In the genomic region with DNA sequence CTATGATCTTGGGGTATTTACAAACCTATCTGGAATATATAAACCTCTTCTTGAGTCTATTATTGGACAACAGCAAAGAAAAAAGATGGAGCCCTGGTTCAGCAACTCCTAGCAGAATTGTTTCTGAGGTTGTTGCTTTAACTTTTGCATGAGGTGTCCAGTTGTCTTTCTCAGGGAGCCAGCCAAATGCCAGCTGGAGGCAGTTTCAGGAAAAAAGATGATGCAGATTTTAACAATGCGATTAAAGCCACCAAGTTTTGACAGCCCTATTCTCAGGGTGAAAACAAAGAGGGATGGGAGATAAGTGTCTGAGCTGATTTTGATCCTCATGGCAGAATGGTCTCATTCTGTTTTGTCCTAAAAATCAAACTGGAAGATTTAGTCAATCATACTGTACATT, we compare ENCODE assay signal across 26 cellular contexts.
A peak's percentile ranks its signal among the peaks of the same experiment; 100 is the strongest.
DNase-seq lines count a peak whose midpoint lies in the region; ATAC-seq and TF ChIP-seq lines count a peak whose summit lies in the region.
"Had no signal": no experiment of that assay in that cellular context is flagged by ENCODE, and none has a peak within 500 bp of the region (broad histone marks: within the 10 kb centered on the region; RNA-seq: fewer than 3 reads in every experiment).

No MANE protein-coding gene starts in this region.

- H3K36me3 ChIP-seq in osteoblast (ENCODE audit: insufficient read depth, low read length): no peaks in the 10 kb centered on the region
- H3K36me3 ChIP-seq in aorta (ENCODE audit: control insufficient read depth in 1 of 2, insufficient read depth in 2 of 2, low read length in 1 of 2): no peaks in the 10 kb centered on the region

- WGBS in aorta, 2 donors: 81 to 91% methylated on average over 1 of the region's 1 CpG

- peaks cover 29% of the 10 kb centered on the region for H3K4me1 Mint-ChIP-seq in HFFc6 (ENCODE audit: low read depth)
- H3K4me1 Mint-ChIP-seq: CD4-positive, alpha-beta memory T cell had no signal

- H3K79me2 ChIP-seq in osteoblast (ENCODE audit: insufficient read depth, low read length): no peaks in the 10 kb centered on the region

- no peak for ATAC-seq in aorta (ENCODE audit: low FRiP score)
- ATAC-seq: HepG2 had no signal

- H3K4me1 ChIP-seq in osteoblast (ENCODE audit: insufficient read depth, low read length) (peaks cover 18% of the 10 kb centered on the region), aorta (ENCODE audit: control insufficient read depth in 1 of 2, insufficient read depth in 2 of 2, low read length in 2 of 2) (no peaks in the 10 kb centered on the region)

- H3K27me3 Mint-ChIP-seq in HFFc6 (ENCODE audit: insufficient read depth): no peaks in the 10 kb centered on the region

- peak overlapping the region; percentile 1; the same call in 1 of the 2 replicates for H3K27ac Mint-ChIP-seq in HFFc6
- H3K27ac Mint-ChIP-seq: CD4-positive, alpha-beta memory T cell had no signal

- H3K4me2 ChIP-seq in osteoblast (ENCODE audit: insufficient read depth, low read length): no peak overlapping the region
- H3K4me2 ChIP-seq: PC-9 had no signal

- H3K4me3 ChIP-seq in osteoblast (ENCODE audit: insufficient read depth, low read length): no peak overlapping the region
- no peak overlapping the region for H3K4me3 ChIP-seq in aorta (ENCODE audit: low read length in 2 of 2)
- H3K4me3 ChIP-seq: PC-9 had no signal

- no peak overlapping the region for H3K27ac ChIP-seq in osteoblast (ENCODE audit: low read depth, low read length)
- H3K27ac ChIP-seq in aorta (ENCODE audit: low read depth in 1 of 2, low read length in 2 of 2): no peak overlapping the region
- H3K27ac ChIP-seq: PC-9, RWPE1 had no signal

- H2AFZ ChIP-seq in osteoblast (ENCODE audit: low read length): peak overlapping the region; percentile 38
- H2AFZ ChIP-seq: PC-9 had no signal

- TF ChIP-seq CTCF in HFFc6 (IDR thresholded peaks at IDR 0.05) (no peak), osteoblast (IDR thresholded peaks at IDR 0.05; ENCODE audit: extremely low read depth, low read depth, low read length) (no peak)

- H3K9me3 ChIP-seq in osteoblast (ENCODE audit: low read depth, low read length) (no peaks in the 10 kb centered on the region), aorta (ENCODE audit: control insufficient read depth, low read length) (no peaks in the 10 kb centered on the region)

- DNase-seq in AG20443 (ENCODE audit: low spot score) (peak; percentile 37), HFFc6 (peak; percentile 19), astrocyte of the hippocampus (ENCODE audit: low read depth, low spot score) (peak; percentile 9), osteoblast (ENCODE audit: insufficient read length, low spot score, missing footprints) (peak; percentile 78), aorta (no peak), NCI-H524 treated with DMSO at 0.1 percent for 48 hours (lab: John Stamatoyannopoulos, UW) (no peak), T-helper 2 cell (no peak), DMS153 (lab: John Stamatoyannopoulos, UW) (no peak)
- DNase-seq: C1 segment of cervical spinal cord; CD4-positive, alpha-beta memory T cell; COR-L47; EL; GDM1; Karpas-422; MV-4-11; NCI-H1105; NCI-H1436 treated with DMSO at 0.1 percent for 48 hours; NCI-H1930; NCI-H446; NCI-H526; NCI-H82; NK-92 treated with Interleukin-12 subunit alpha and Interleukin-12 subunit beta, amount 100 ng/mL, for 24 hours; PC-9; SHP77 had no signal

- no peaks in the 10 kb centered on the region for H3K9me3 Mint-ChIP-seq in HFFc6
- H3K9me3 Mint-ChIP-seq: CD4-positive, alpha-beta memory T cell had no signal

- no peaks in the 10 kb centered on the region for H4K20me1 ChIP-seq in osteoblast (ENCODE audit: insufficient read depth, low read length)

- H3K36me3 Mint-ChIP-seq in HFFc6 (ENCODE audit: low read depth): peaks cover 8% of the 10 kb centered on the region; the same call in 1 of the 2 replicates
- H3K36me3 Mint-ChIP-seq: CD4-positive, alpha-beta memory T cell had no signal

- intact Hi-C loops in aorta (cut with DNase I): no loop called here

- no peak overlapping the region for H3K4me3 Mint-ChIP-seq in HFFc6
- H3K4me3 Mint-ChIP-seq: CD4-positive, alpha-beta memory T cell had no signal

- H3K27me3 ChIP-seq in osteoblast (ENCODE audit: insufficient read depth, low read length): no peaks in the 10 kb centered on the region
- H3K27me3 ChIP-seq in aorta (ENCODE audit: control insufficient read depth in 1 of 2, insufficient read depth in 2 of 2, low read length in 1 of 2): no peaks in the 10 kb centered on the region

Comparison
In these comparisons a context has a peak if more than half of its experiments do, and no peak if none do; other contexts are left out.
1. DNase-seq: peak in AG20443 (single experiment), HFFc6 (single experiment), astrocyte of the hippocampus (single experiment) and osteoblast (single experiment); none in aorta (0 of 2), NCI-H524 treated with DMSO at 0.1 percent for 48 hours (single experiment), T-helper 2 cell (0 of 5) and DMS153 (single experiment).